Comparison of ENCODE assay signal across 1 cellular context in genomic region chr22:43000441-43001175, GRCh38.
TF ChIP-seq lines count a peak whose summit lies in the region.

No MANE protein-coding gene starts in this region.

TF ChIP-seq in GM12878, 131 proteins besides CTCF, POLR2A, EP300 and RAD21 (continued from another document):
- TF ChIP-seq BCL3 (IDR thresholded peaks at IDR 0.05; ENCODE audit: borderline replicate concordance, insufficient read depth, low read depth, low read length, poor library complexity, severe bottlenecking) (peak; percentile 40), SP1 (IDR thresholded peaks at IDR 0.05; ENCODE audit: low read depth, low read length) (no peak), IKZF1 (conservative IDR thresholded peaks at IDR 0.05) (no peak), PRDM15 (CRISPR knock-in tag; IDR thresholded peaks at IDR 0.05) (no peak), SMC3 (IDR thresholded peaks at IDR 0.05; ENCODE audit: borderline replicate concordance, low read length) (no peak)
